In genomic region chr2:183078467-183079334, GRCh38 we compare ENCODE assay signal across 1 cellular context.
TF ChIP-seq lines count a peak whose summit lies in the region.

Gene DUSP19, plus strand, starts transcription at chr2:183078747. Its CDS starts 187 bp downstream, at chr2:183078934.

TF ChIP-seq in HEK293, 187 proteins besides CTCF, POLR2A, EP300 and RAD21 (continued from another document):
- TF ChIP-seq ZNF791 (tag by site-specific recombination; IDR thresholded peaks at IDR 0.05): no peak
- no peak for TF ChIP-seq ZBTB48 (tag by site-specific recombination; IDR thresholded peaks at IDR 0.05)
- TF ChIP-seq ZNF777 (tag by site-specific recombination; IDR thresholded peaks at IDR 0.05; ENCODE audit: borderline replicate concordance): no peak
- TF ChIP-seq GLIS2 (tag by site-specific recombination; IDR thresholded peaks at IDR 0.05): no peak
- TF ChIP-seq, protein P1, sequence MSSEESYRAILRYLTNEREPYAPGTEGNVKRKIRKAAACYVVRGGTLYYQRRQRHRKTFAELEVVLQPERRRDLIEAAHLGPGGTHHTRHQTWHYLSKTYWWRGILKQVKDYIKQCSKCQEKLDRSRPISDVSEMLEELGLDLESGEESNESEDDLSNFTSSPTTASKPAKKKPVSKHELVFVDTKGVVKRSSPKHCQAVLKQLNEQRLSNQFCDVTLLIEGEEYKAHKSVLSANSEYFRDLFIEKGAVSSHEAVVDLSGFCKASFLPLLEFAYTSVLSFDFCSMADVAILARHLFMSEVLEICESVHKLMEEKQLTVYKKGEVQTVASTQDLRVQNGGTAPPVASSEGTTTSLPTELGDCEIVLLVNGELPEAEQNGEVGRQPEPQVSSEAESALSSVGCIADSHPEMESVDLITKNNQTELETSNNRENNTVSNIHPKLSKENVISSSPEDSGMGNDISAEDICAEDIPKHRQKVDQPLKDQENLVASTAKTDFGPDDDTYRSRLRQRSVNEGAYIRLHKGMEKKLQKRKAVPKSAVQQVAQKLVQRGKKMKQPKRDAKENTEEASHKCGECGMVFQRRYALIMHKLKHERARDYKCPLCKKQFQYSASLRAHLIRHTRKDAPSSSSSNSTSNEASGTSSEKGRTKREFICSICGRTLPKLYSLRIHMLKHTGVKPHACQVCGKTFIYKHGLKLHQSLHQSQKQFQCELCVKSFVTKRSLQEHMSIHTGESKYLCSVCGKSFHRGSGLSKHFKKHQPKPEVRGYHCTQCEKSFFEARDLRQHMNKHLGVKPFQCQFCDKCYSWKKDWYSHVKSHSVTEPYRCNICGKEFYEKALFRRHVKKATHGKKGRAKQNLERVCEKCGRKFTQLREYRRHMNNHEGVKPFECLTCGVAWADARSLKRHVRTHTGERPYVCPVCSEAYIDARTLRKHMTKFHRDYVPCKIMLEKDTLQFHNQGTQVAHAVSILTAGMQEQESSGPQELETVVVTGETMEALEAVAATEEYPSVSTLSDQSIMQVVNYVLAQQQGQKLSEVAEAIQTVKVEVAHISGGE (tag by site-specific recombination; conservative IDR thresholded peaks at IDR 0.05; ENCODE audit: low read depth): no peak; the same call in 1 of the 2 replicates
- TF ChIP-seq ZXDB (tag by site-specific recombination; IDR thresholded peaks at IDR 0.05): peak; percentile 47; the same call in 1 of the 2 replicates
- TF ChIP-seq ZNF658 (tag by site-specific recombination; IDR thresholded peaks at IDR 0.05): no peak
- no peak for TF ChIP-seq ZNF544 (tag by site-specific recombination; IDR thresholded peaks at IDR 0.05)
- peak; percentile 39 for TF ChIP-seq ZBTB20 (tag by site-specific recombination; IDR thresholded peaks at IDR 0.05)
- peak; percentile 89 for TF ChIP-seq TRIM28 (IDR thresholded peaks at IDR 0.05; ENCODE audit: borderline replicate concordance, low read length)
- no peak for TF ChIP-seq ZNF211 (tag by site-specific recombination; IDR thresholded peaks at IDR 0.05; ENCODE audit: low read depth)
- TF ChIP-seq ZBTB8A (tag by site-specific recombination; IDR thresholded peaks at IDR 0.05): peak; percentile 38; the same call in 1 of the 2 replicates
- TF ChIP-seq, protein P2, sequence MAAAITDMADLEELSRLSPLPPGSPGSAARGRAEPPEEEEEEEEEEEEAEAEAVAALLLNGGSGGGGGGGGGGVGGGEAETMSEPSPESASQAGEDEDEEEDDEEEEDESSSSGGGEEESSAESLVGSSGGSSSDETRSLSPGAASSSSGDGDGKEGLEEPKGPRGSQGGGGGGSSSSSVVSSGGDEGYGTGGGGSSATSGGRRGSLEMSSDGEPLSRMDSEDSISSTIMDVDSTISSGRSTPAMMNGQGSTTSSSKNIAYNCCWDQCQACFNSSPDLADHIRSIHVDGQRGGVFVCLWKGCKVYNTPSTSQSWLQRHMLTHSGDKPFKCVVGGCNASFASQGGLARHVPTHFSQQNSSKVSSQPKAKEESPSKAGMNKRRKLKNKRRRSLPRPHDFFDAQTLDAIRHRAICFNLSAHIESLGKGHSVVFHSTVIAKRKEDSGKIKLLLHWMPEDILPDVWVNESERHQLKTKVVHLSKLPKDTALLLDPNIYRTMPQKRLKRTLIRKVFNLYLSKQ (tag by site-specific recombination; IDR thresholded peaks at IDR 0.05; ENCODE audit: borderline replicate concordance): no peak
- TF ChIP-seq ZNF629 (tag by site-specific recombination; IDR thresholded peaks at IDR 0.05): peak; percentile 56; the same call in 1 of the 2 replicates
- peak; percentile 38 for TF ChIP-seq SP2 (tag by site-specific recombination; IDR thresholded peaks at IDR 0.05)
- TF ChIP-seq ZNF501 (tag by site-specific recombination; IDR thresholded peaks at IDR 0.05): peak; percentile 86; the same call in 1 of the 2 replicates
- peak; percentile 82 for TF ChIP-seq ZEB2 (tag by site-specific recombination; IDR thresholded peaks at IDR 0.05)
- TF ChIP-seq ZNF843 (tag by site-specific recombination; IDR thresholded peaks at IDR 0.05): peak; percentile 29; the same call in 1 of the 2 replicates
- TF ChIP-seq REST (tag by site-specific recombination; IDR thresholded peaks at IDR 0.05): peak; percentile 25; the same call in 1 of the 2 replicates
- no peak for TF ChIP-seq ZNF747 (tag by site-specific recombination; IDR thresholded peaks at IDR 0.05)
- TF ChIP-seq HOXD13 (CRISPR knock-in tag; IDR thresholded peaks at IDR 0.05; ENCODE audit: borderline replicate concordance): no peak
- peak; percentile 98 for TF ChIP-seq ZNF600 (tag by site-specific recombination; IDR thresholded peaks at IDR 0.05)
- TF ChIP-seq INSM2 (tag by site-specific recombination; IDR thresholded peaks at IDR 0.05): no peak
- TF ChIP-seq ZNF274 (IDR thresholded peaks at IDR 0.05; ENCODE audit: low read length): no peak
- no peak for TF ChIP-seq ZNF274 (tag by site-specific recombination; IDR thresholded peaks at IDR 0.05; ENCODE audit: borderline replicate concordance)
- peak; percentile 92 for TF ChIP-seq ZNF335 (tag by site-specific recombination; conservative IDR thresholded peaks at IDR 0.05)
- TF ChIP-seq ZNF521 (tag by site-specific recombination; IDR thresholded peaks at IDR 0.05): no peak
- TF ChIP-seq ZNF202 (tag by site-specific recombination; IDR thresholded peaks at IDR 0.05; ENCODE audit: borderline replicate concordance): no peak
- TF ChIP-seq, protein P3, sequence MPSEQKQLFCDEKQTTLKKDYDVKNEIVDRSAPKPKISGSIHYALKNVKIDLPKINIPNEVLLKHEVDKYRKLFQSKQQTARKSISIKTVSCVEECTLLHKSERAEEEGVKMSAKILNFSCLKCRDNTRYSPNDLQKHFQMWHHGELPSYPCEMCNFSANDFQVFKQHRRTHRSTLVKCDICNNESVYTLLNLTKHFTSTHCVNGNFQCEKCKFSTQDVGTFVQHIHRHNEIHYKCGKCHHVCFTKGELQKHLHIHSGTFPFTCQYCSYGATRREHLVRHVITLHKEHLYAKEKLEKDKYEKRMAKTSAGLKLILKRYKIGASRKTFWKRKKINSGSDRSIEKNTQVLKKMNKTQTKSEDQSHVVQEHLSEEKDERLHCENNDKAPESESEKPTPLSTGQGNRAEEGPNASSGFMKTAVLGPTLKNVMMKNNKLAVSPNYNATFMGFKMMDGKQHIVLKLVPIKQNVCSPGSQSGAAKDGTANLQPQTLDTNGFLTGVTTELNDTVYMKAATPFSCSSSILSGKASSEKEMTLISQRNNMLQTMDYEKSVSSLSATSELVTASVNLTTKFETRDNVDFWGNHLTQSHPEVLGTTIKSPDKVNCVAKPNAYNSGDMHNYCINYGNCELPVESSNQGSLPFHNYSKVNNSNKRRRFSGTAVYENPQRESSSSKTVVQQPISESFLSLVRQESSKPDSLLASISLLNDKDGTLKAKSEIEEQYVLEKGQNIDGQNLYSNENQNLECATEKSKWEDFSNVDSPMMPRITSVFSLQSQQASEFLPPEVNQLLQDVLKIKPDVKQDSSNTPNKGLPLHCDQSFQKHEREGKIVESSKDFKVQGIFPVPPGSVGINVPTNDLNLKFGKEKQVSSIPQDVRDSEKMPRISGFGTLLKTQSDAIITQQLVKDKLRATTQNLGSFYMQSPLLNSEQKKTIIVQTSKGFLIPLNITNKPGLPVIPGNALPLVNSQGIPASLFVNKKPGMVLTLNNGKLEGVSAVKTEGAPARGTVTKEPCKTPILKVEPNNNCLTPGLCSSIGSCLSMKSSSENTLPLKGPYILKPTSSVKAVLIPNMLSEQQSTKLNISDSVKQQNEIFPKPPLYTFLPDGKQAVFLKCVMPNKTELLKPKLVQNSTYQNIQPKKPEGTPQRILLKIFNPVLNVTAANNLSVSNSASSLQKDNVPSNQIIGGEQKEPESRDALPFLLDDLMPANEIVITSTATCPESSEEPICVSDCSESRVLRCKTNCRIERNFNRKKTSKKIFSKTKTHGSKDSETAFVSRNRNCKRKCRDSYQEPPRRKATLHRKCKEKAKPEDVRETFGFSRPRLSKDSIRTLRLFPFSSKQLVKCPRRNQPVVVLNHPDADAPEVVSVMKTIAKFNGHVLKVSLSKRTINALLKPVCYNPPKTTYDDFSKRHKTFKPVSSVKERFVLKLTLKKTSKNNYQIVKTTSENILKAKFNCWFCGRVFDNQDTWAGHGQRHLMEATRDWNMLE (tag by site-specific recombination; conservative IDR thresholded peaks at IDR 0.05; ENCODE audit: low read depth): 0 out of 2 replicates have a peak, but pooled peaks have one; percentile 37
- TF ChIP-seq ZNF529 (tag by site-specific recombination; IDR thresholded peaks at IDR 0.05; ENCODE audit: insufficient replicate concordance): no peak
- TF ChIP-seq REPIN1 (tag by site-specific recombination; IDR thresholded peaks at IDR 0.05; ENCODE audit: low read depth): no peak
- no peak for TF ChIP-seq FEZF1 (tag by site-specific recombination; IDR thresholded peaks at IDR 0.05)
- TF ChIP-seq ZNF174 (tag by site-specific recombination; IDR thresholded peaks at IDR 0.05): no peak
- no peak for TF ChIP-seq BCL11A (tag by site-specific recombination; IDR thresholded peaks at IDR 0.05; ENCODE audit: low read depth)
- 0 out of 2 replicates have a peak, but pooled peaks have one; percentile 33 for TF ChIP-seq ZNF76 (tag by site-specific recombination; IDR thresholded peaks at IDR 0.05; ENCODE audit: borderline replicate concordance, low read depth)
- peak; percentile 43 for TF ChIP-seq IKZF3 (tag by site-specific recombination; IDR thresholded peaks at IDR 0.05)
- TF ChIP-seq ZNF626 (tag by site-specific recombination; IDR thresholded peaks at IDR 0.05): no peak
- TF ChIP-seq ZNF16 (tag by site-specific recombination; IDR thresholded peaks at IDR 0.05; ENCODE audit: low read depth): no peak
- TF ChIP-seq ZNF561 (tag by site-specific recombination; IDR thresholded peaks at IDR 0.05; ENCODE audit: borderline replicate concordance): 0 out of 2 replicates have a peak, but pooled peaks have one; percentile 57
- no peak for TF ChIP-seq ZNF423 (tag by site-specific recombination; IDR thresholded peaks at IDR 0.05)
- peak; percentile 19; the same call in 1 of the 2 replicates for TF ChIP-seq ZFP69B (tag by site-specific recombination; IDR thresholded peaks at IDR 0.05)
- no peak for TF ChIP-seq ZNF10 (tag by site-specific recombination; IDR thresholded peaks at IDR 0.05)
- 0 out of 2 replicates have a peak, but pooled peaks have one; percentile 50 for TF ChIP-seq SP7 (tag by site-specific recombination; IDR thresholded peaks at IDR 0.05)
- TF ChIP-seq ZNF692 (tag by site-specific recombination; IDR thresholded peaks at IDR 0.05): peak; percentile 10; the same call in 1 of the 2 replicates
